ENCODE assay signal across 9 cellular contexts in the genomic region with DNA sequence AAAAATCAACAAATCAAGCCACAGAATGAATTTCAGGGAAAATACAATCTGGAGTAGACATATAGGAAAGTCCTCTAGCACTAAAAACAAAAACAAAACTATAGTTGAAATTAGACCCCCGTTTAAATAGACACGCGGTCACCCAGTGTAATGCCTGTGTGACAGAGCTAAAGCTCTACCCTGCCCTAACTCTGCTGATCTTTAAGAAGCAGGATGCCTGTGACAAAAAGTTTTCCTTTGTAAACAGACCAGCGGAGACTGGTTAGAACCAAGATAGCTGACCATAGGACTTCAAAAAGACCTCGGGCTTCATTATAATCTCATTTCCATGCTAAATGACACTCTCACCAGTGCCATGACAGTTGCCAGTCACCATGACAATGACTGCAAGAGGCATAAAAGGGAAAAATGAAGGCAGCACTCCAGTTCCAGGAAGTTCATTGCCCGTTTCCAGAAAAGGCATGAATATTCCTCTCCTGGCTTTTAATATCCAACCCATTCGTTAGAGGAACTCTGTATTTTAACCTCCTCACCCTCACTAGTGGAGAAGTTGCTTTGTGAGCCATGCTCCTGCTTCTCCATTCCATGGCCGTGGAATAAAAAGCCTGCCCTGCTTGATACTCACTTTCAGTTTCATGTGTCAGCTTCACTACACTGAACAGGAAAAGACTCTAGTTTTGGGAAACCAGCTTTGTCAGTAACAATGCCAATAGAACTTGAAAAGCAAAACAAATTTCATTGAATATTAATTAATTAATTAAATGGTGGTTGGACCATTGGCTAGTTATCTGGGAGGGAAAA.
DNase-seq lines count a peak whose midpoint lies in the region; ATAC-seq and TF ChIP-seq lines count a peak whose summit lies in the region.
"Had no signal": no experiment of that assay in that cellular context is flagged by ENCODE, and none has a peak within 500 bp of the region (broad histone marks: within the 10 kb centered on the region; RNA-seq: fewer than 3 reads in every experiment).

No MANE protein-coding gene starts in this region.

- H3K27ac Mint-ChIP-seq in activated T-cell treated with anti-CD3 and anti-CD28 coated beads, Interleukin-2, amount 50 U/mL, for 72 hours = no peak overlapping the region
- H3K27ac Mint-ChIP-seq: dendritic cell treated with granulocyte-macrophage colony-stimulating factor and Interleukin-4, amounts not matched to agents 40 ng/mL and 50 ng/mL, for 4 days had no signal

- H3K4me3 ChIP-seq in right lobe of liver (peak overlapping the region in 1 of 3 donors; percentile 23), upper lobe of right lung (peak overlapping the region; percentile 31)

- H3K4me1 ChIP-seq in right lobe of liver = no peaks in the 10 kb centered on the region
- H3K4me1 ChIP-seq in upper lobe of right lung = peaks cover 7% of the 10 kb centered on the region

- H3K36me3 ChIP-seq in right lobe of liver = no peaks in the 10 kb centered on the region
- no peaks in the 10 kb centered on the region for H3K36me3 ChIP-seq in upper lobe of right lung

- intact Hi-C loops in right lobe of liver (cut with DNase I) (no loop called here), upper lobe of right lung (cut with DNase I) (no loop called here)

- TF ChIP-seq CTCF in right lobe of liver (IDR thresholded peaks at IDR 0.05) (no peak), upper lobe of right lung (IDR thresholded peaks at IDR 0.05) (no peak)

- no peak for ATAC-seq in activated T-cell treated with anti-CD3 and anti-CD28 coated beads, Interleukin-2, amount 50 U/mL, for 72 hours (replicated peaks in 1 of 2)
- ATAC-seq in right lobe of liver = peak; percentile 82 to 91 (median 84)
- ATAC-seq in upper lobe of right lung = peak; percentile 73
- no peak for ATAC-seq in GM21528 (IDR thresholded peaks at IDR 0.05; ENCODE audit: low FRiP score, unreplicated experiment)

- H3K27ac ChIP-seq in right lobe of liver = peak overlapping the region; percentile 5 to 45 (median 44)
- H3K27ac ChIP-seq in upper lobe of right lung = peak overlapping the region; percentile 34

- H3K4me3 Mint-ChIP-seq in activated T-cell treated with anti-CD3 and anti-CD28 coated beads, Interleukin-2, amount 50 U/mL, for 72 hours = peak overlapping the region; percentile 20 to 61
- H3K4me3 Mint-ChIP-seq: dendritic cell treated with granulocyte-macrophage colony-stimulating factor and Interleukin-4, amounts not matched to agents 40 ng/mL and 50 ng/mL, for 4 days had no signal

- DNase-seq in activated T-cell treated with anti-CD3 and anti-CD28 coated beads, Interleukin-2, amount 50 U/mL, for 72 hours = no peak
- DNase-seq in activated T-cell treated with anti-CD3 and anti-CD28 coated beads for 4 hours = no peak
- peak; percentile 15 for DNase-seq in astrocyte of the hippocampus (ENCODE audit: low read depth, low spot score)
- peak in 1 of 3 donors; percentile 37 for DNase-seq in right lobe of liver
- no peak for DNase-seq in upper lobe of right lung
- DNase-seq in H4 (ENCODE audit: low spot score) = no peak
- DNase-seq in NCI-H1048 (lab: John Stamatoyannopoulos, UW) = no peak

- no peak for TF ChIP-seq POLR2A in right lobe of liver (IDR thresholded peaks at IDR 0.05)

- H3K4me1 Mint-ChIP-seq in activated T-cell treated with anti-CD3 and anti-CD28 coated beads, Interleukin-2, amount 50 U/mL, for 72 hours (ENCODE audit: low read depth) = no peaks in the 10 kb centered on the region

- peaks cover 35% of the 10 kb centered on the region for H3K27me3 Mint-ChIP-seq in activated T-cell treated with anti-CD3 and anti-CD28 coated beads, Interleukin-2, amount 50 U/mL, for 72 hours (ENCODE audit: low read depth)

- H3K9me3 ChIP-seq in right lobe of liver (no peaks in the 10 kb centered on the region), upper lobe of right lung (no peaks in the 10 kb centered on the region)

- H3K9me3 Mint-ChIP-seq in activated T-cell treated with anti-CD3 and anti-CD28 coated beads, Interleukin-2, amount 50 U/mL, for 72 hours = no peaks in the 10 kb centered on the region
- H3K9me3 Mint-ChIP-seq: dendritic cell treated with granulocyte-macrophage colony-stimulating factor and Interleukin-4, amounts not matched to agents 40 ng/mL and 50 ng/mL, for 4 days had no signal

- H3K27me3 ChIP-seq in right lobe of liver = no peaks in the 10 kb centered on the region
- H3K27me3 ChIP-seq in upper lobe of right lung = no peaks in the 10 kb centered on the region

- WGBS in right lobe of liver (ENCODE audit: insufficient coverage, low coverage, low lambda C conversion rate, missing lambda C conversion rate) = 22% methylated on average over 8 of the region's 8 CpGs

- no peaks in the 10 kb centered on the region for H3K36me3 Mint-ChIP-seq in activated T-cell treated with anti-CD3 and anti-CD28 coated beads, Interleukin-2, amount 50 U/mL, for 72 hours (ENCODE audit: insufficient read depth in 2 of 2)

Comparison
In these comparisons a context has a peak if more than half of its experiments do, and no peak if none do; other contexts are left out.
1. ATAC-seq: peak in right lobe of liver (4 of 4) and upper lobe of right lung (single experiment); none in activated T-cell treated with anti-CD3 and anti-CD28 coated beads, Interleukin-2, amount 50 U/mL, for 72 hours (0 of 2) and GM21528 (single experiment).